ENCODE assay signal across 1 cellular context in genomic region chr20:46411637-46412036, GRCh38.
TF ChIP-seq lines count a peak whose summit lies in the region.

No MANE protein-coding gene starts in this region.

TF ChIP-seq in H1, 55 proteins besides CTCF, POLR2A, EP300 and RAD21:
- TF ChIP-seq CREB1 (IDR thresholded peaks at IDR 0.05) (no peak), CBX5 (IDR thresholded peaks at IDR 0.05; ENCODE audit: low read depth, low read length) (no peak), YY1 (IDR thresholded peaks at IDR 0.05; ENCODE audit: low read depth, low read length) (no peak), CTBP2 (IDR thresholded peaks at IDR 0.05; ENCODE audit: borderline replicate concordance, insufficient read depth, insufficient read length, low read length) (no peak), SIRT6 (IDR thresholded peaks at IDR 0.05; ENCODE audit: low read length) (no peak), HDAC6 (IDR thresholded peaks at IDR 0.05; ENCODE audit: low read depth, low read length) (no peak), CHD2 (IDR thresholded peaks at IDR 0.05; ENCODE audit: low read length) (no peak), RXRA (IDR thresholded peaks at IDR 0.05; ENCODE audit: insufficient read depth, low read depth, low read length) (no peak), SAP30 (IDR thresholded peaks at IDR 0.05; ENCODE audit: insufficient read depth, insufficient replicate concordance, low read length) (no peak), RNF2 (IDR thresholded peaks at IDR 0.05; ENCODE audit: borderline replicate concordance, low read depth, low read length, missing control alignments, poor library complexity, severe bottlenecking) (no peak), TCF12 (IDR thresholded peaks at IDR 0.05; ENCODE audit: low read depth, low read length) (no peak), SIX5 (IDR thresholded peaks at IDR 0.05; ENCODE audit: low read depth, low read length) (no peak), CEBPB (IDR thresholded peaks at IDR 0.05; ENCODE audit: low read depth, low read length) (no peak), GABPA (IDR thresholded peaks at IDR 0.05; ENCODE audit: borderline replicate concordance, insufficient read depth, low read length) (no peak), TAF1 (IDR thresholded peaks at IDR 0.05; ENCODE audit: low read depth, low read length) (no peak)
- TF ChIP-seq, protein P1, sequence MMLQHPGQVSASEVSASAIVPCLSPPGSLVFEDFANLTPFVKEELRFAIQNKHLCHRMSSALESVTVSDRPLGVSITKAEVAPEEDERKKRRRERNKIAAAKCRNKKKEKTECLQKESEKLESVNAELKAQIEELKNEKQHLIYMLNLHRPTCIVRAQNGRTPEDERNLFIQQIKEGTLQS (IDR thresholded peaks at IDR 0.05; ENCODE audit: insufficient read depth, low read depth, low read length): no peak
- TF ChIP-seq, protein P2, sequence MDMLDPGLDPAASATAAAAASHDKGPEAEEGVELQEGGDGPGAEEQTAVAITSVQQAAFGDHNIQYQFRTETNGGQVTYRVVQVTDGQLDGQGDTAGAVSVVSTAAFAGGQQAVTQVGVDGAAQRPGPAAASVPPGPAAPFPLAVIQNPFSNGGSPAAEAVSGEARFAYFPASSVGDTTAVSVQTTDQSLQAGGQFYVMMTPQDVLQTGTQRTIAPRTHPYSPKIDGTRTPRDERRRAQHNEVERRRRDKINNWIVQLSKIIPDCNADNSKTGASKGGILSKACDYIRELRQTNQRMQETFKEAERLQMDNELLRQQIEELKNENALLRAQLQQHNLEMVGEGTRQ (IDR thresholded peaks at IDR 0.05; ENCODE audit: low read length): no peak
- TF ChIP-seq, protein P3, sequence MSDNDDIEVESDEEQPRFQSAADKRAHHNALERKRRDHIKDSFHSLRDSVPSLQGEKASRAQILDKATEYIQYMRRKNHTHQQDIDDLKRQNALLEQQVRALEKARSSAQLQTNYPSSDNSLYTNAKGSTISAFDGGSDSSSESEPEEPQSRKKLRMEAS (IDR thresholded peaks at IDR 0.05): no peak
